In genomic region chr3:158711886-158712285, GRCh38 we compare ENCODE assay signal across 1 cellular context.
TF ChIP-seq lines count a peak whose summit lies in the region.

No MANE protein-coding gene starts in this region.

TF ChIP-seq in GM23338, 12 proteins besides CTCF, POLR2A, EP300 and RAD21 (continued from another document):
- TF ChIP-seq ZNF462 (CRISPR knock-in tag; IDR thresholded peaks at IDR 0.05) (no peak), ZNF114 (CRISPR knock-in tag; IDR thresholded peaks at IDR 0.05) (no peak), NANOG (IDR thresholded peaks at IDR 0.05; ENCODE audit: borderline replicate concordance) (no peak), JUNB (IDR thresholded peaks at IDR 0.05; ENCODE audit: unreplicated experiment) (no peak), ETS1 (IDR thresholded peaks at IDR 0.05) (no peak), CREB1 (CRISPR knock-in tag; IDR thresholded peaks at IDR 0.05; ENCODE audit: low read depth) (no peak), REST (IDR thresholded peaks at IDR 0.05; ENCODE audit: unreplicated experiment) (no peak)
